Comparison of ENCODE assay signal across 8 cellular contexts in the genomic region with DNA sequence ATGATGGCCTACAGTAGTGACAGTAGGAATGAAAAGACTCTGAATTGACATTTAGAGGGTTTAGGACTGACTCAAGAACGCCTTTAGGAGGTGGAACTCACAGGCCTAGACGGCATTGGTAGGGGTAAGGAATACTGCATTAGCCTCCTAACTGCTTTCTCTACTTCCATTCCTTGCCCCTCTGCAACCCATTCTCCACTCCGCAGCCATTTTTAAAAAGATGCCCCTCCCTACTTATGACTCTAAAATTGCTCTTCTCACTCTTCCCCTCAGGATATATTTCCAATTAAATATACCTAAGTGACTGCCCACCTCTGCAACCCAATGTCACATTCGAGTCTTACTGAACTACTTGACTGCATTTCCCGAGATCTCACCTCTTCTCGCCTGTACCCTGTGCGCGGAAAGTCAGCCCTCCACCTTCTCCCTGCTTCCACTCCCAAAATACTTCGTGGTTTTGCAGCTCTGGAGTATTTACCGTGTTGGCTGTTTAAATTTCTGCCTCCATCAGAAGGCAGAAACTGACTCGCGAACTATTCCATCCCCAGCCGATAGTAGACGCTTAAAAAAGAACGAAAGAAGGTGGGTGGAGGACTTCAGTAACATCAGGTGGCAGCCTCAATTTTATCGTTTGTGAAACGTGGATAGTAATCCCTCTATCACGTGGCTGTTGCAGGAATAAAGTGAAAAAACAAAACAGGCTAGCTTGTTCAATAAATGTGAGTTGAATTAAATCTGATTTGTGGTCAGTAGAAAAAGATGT. TPM values are rescaled to one million over a fixed set of nuclear protein-coding genes. Genes with fewer than 3 reads are reported as not detected.
A peak's percentile ranks its signal among the peaks of the same experiment; 100 is the strongest.
DNase-seq lines count a peak whose midpoint lies in the region; ATAC-seq and TF ChIP-seq lines count a peak whose summit lies in the region.

No MANE protein-coding gene starts in this region.

- no peaks in the 10 kb centered on the region for H3K9me3 Mint-ChIP-seq in MCF 10A (ENCODE audit: unreplicated experiment)

- DNase-seq in stimulated activated CD4-positive, alpha-beta T cell treated with anti-CD3 and anti-CD28 coated beads, Interleukin-15, amount 100 ng/mL, for 24 hours = peak; percentile 22
- DNase-seq in stimulated activated CD4-positive, alpha-beta T cell treated with anti-CD3 and anti-CD28 coated beads, Interleukin-2, amount 100 ng/mL, for 48 hours = no peak
- peak; percentile 72 for DNase-seq in OCI-M1 (lab: John Stamatoyannopoulos, UW)
- DNase-seq in MCF 10A (ENCODE audit: unreplicated experiment) = peak; percentile 34
- peak; percentile 65 for DNase-seq in left kidney (ENCODE audit: low read depth, low spot score)

- intact Hi-C loops in MCF 10A (cut with micrococcal nuclease) = loop anchor here (1.0 to 10.0 kb wide), 2 partner anchors 218 to 1186 kb away; partner anchors contain the start of gene CCDC30

- POLR2A ChIA-PET in MCF 10A (lab: Yijun Ruan, JAX) = interaction anchor here (0.5 to 6.8 kb wide), 23 partner anchors 8 to 1794 kb away, joined by 3 to 104 read pairs (median 7); partner anchors contain the start of genes C1orf50, P3H1, PPIH and ZNF691

- H3K4me1 ChIP-seq in subcutaneous abdominal adipose tissue (ENCODE audit: control insufficient read depth in 5 of 5, insufficient read depth in 5 of 5, low read length in 5 of 5) = peaks cover 0 to 52% (median 46%) of the 10 kb centered on the region in 5 donors

- H3K36me3 ChIP-seq in subcutaneous abdominal adipose tissue (ENCODE audit: control insufficient read depth in 5 of 5, insufficient read depth in 5 of 5, low read length in 5 of 5) = peaks cover 0 to 4% (median 4%) of the 10 kb centered on the region in 5 donors

- no peak for ATAC-seq in GM19455 (IDR thresholded peaks at IDR 0.05; ENCODE audit: unreplicated experiment)
- ATAC-seq in GM18907 (IDR thresholded peaks at IDR 0.05; ENCODE audit: unreplicated experiment) = no peak

- peak overlapping the region; percentile 98 for H3K27ac Mint-ChIP-seq in MCF 10A (ENCODE audit: low read depth, unreplicated experiment)

- H3K27ac ChIP-seq in subcutaneous abdominal adipose tissue (ENCODE audit: low read depth, low read length) = peak overlapping the region; percentile 94

- no peaks in the 10 kb centered on the region for H3K27me3 Mint-ChIP-seq in MCF 10A (ENCODE audit: insufficient read depth, unreplicated experiment)

- H3K4me1 Mint-ChIP-seq in MCF 10A (ENCODE audit: insufficient read depth, unreplicated experiment) = peaks cover 36% of the 10 kb centered on the region

- H3K4me3 ChIP-seq in subcutaneous abdominal adipose tissue (ENCODE audit: low read depth in 1 of 5, low read length in 5 of 5) = peak overlapping the region; percentile 76 to 97 (median 84)

- peaks cover 45% of the 10 kb centered on the region for H3K36me3 Mint-ChIP-seq in MCF 10A (ENCODE audit: insufficient read depth, unreplicated experiment)

- TSS peak; percentile 91 for BruUV-seq in MCF 10A (replicated peaks; lab: Mats Ljungman, UMichigan)

- no peaks in the 10 kb centered on the region for H3K9me3 ChIP-seq in subcutaneous abdominal adipose tissue (ENCODE audit: control insufficient read depth in 5 of 5, low read length in 5 of 5)

- CTCF ChIA-PET in MCF 10A (lab: Yijun Ruan, JAX) = interaction anchor here (0.5 to 1.9 kb wide), 2 partner anchors 10 to 56 kb away, joined by 3 to 7 read pairs; no protein-coding TSS in a partner anchor

- no peak for TF ChIP-seq CTCF in MCF 10A (IDR thresholded peaks at IDR 0.05; ENCODE audit: unreplicated experiment)

- no peaks in the 10 kb centered on the region for H3K27me3 ChIP-seq in subcutaneous abdominal adipose tissue (ENCODE audit: control insufficient read depth in 5 of 5, insufficient read depth in 4 of 5, low read length in 5 of 5)

- peak overlapping the region; percentile 73 to 99 (median 91) for H3K9ac ChIP-seq in subcutaneous abdominal adipose tissue (ENCODE audit: low read length in 5 of 5)

- peak overlapping the region; percentile 89 for H3K4me3 Mint-ChIP-seq in MCF 10A (ENCODE audit: unreplicated experiment)

RNA-seq across cellular contexts. Expression of gene YBX1, which starts 1.1 kb away (rescaled TPM):
- 1,134 and 1,200 TPM in 2 replicates for total RNA-seq in MCF 10A (2022)

RNA-seq across cellular contexts. Expression of gene PPIH, which starts 22.9 kb away (rescaled TPM):
- 52.4 and 55.9 TPM in 2 replicates for total RNA-seq in MCF 10A (2022)

RNA-seq across cellular contexts. Expression of gene CLDN19, which starts 58.9 kb away (rescaled TPM):
- total RNA-seq in MCF 10A (2022) = not detected in 2 replicates

Comparison
In these comparisons a context has a peak if more than half of its experiments do, and no peak if none do; other contexts are left out.
1. DNase-seq: peak in stimulated activated CD4-positive, alpha-beta T cell treated with anti-CD3 and anti-CD28 coated beads, Interleukin-15, amount 100 ng/mL, for 24 hours (single experiment), OCI-M1 (single experiment), MCF 10A (single experiment) and left kidney (single experiment); none in stimulated activated CD4-positive, alpha-beta T cell treated with anti-CD3 and anti-CD28 coated beads, Interleukin-2, amount 100 ng/mL, for 48 hours (0 of 2).